Comparison of ENCODE assay signal across 16 cellular contexts in genomic region chr15:40825661-40826088, GRCh38. TPM values are rescaled to one million over a fixed set of nuclear protein-coding genes. Genes with fewer than 3 reads are reported as not detected.
DNase-seq lines count a peak whose midpoint lies in the region; ATAC-seq and TF ChIP-seq lines count a peak whose summit lies in the region.
"Had no signal": no experiment of that assay in that cellular context is flagged by ENCODE, and none has a peak within 500 bp of the region (broad histone marks: within the 10 kb centered on the region; RNA-seq: fewer than 3 reads in every experiment).

No MANE protein-coding gene starts in this region.

- peak overlapping the region; percentile 87 for H3K27ac ChIP-seq in PC-3 (ENCODE audit: low read length)
- no peak overlapping the region for H3K27ac ChIP-seq in trophoblast cell (ENCODE audit: low read depth, low read length)
- H3K27ac ChIP-seq: heart left ventricle, KMS-11 had no signal

- H3K79me2 ChIP-seq in PC-3 (ENCODE audit: low read length), result no peaks in the 10 kb centered on the region
- no peaks in the 10 kb centered on the region for H3K79me2 ChIP-seq in trophoblast cell (ENCODE audit: control insufficient read depth, insufficient read depth, low read length, poor library complexity)

- DNase-seq in EH (ENCODE audit: low read depth) (peak; percentile 55), PC-3 (peak; percentile 81), fibroblast of peridontal ligament (ENCODE audit: extremely low read depth) (peak; percentile 23), trophoblast cell (peak; percentile 98), DMS79 (lab: John Stamatoyannopoulos, UW) (no peak), NK-92 (lab: John Stamatoyannopoulos, UW; ENCODE audit: unreplicated experiment) (no peak), NCI-H345 treated with DMSO at 0.1 percent for 48 hours (lab: John Stamatoyannopoulos, UW; ENCODE audit: unreplicated experiment) (no peak)
- DNase-seq: activated naive CD8-positive, alpha-beta T cell treated with anti-CD3 and anti-CD28 coated beads, Interleukin-2, amount 10 ng/mL, durations not matched to agents 7 days and 5 days; heart left ventricle; midbrain; NCI-H2171 had no signal

- H3K4me3 ChIP-seq in PC-3 (ENCODE audit: low read length) (peak overlapping the region; percentile 7; the same call in 1 of the 2 replicates), trophoblast cell (ENCODE audit: low read depth, low read length) (no peak overlapping the region)
- H3K4me3 ChIP-seq: HAP-1, heart left ventricle had no signal

- H3K23ac ChIP-seq in trophoblast cell (ENCODE audit: low read length), result no peak overlapping the region

- H3K4me2 ChIP-seq in PC-3 (ENCODE audit: low read length) (peak overlapping the region; percentile 59), trophoblast cell (ENCODE audit: low read length) (no peak overlapping the region)
- H3K4me2 ChIP-seq: KMS-11 had no signal

- H3K9me2 ChIP-seq in PC-3 (replicated peaks; ENCODE audit: low read length), result no peaks in the 10 kb centered on the region

- no peak overlapping the region for H4K91ac ChIP-seq in trophoblast cell (ENCODE audit: low read depth, low read length)

- no peak overlapping the region for H3K4ac ChIP-seq in trophoblast cell (ENCODE audit: low read depth, low read length)

- no peak for TF ChIP-seq CTCF in PC-3 (conservative IDR thresholded peaks at IDR 0.05; ENCODE audit: low read depth, low read length)

- no CpG with 5 or more reads among the region's 2 CpGs for WGBS in trophoblast cell (ENCODE audit: extremely low coverage, insufficient coverage, insufficient read length)

- H3K4me1 ChIP-seq in PC-3 (ENCODE audit: insufficient read depth, low read length) (peaks cover 40% of the 10 kb centered on the region), trophoblast cell (ENCODE audit: control insufficient read depth in 1 of 2, insufficient read depth in 2 of 2, low read length in 2 of 2) (peaks cover 5 to 7% of the 10 kb centered on the region in 2 experiments)
- H3K4me1 ChIP-seq: HAP-1, heart left ventricle had no signal

- H3K9ac ChIP-seq in PC-3 (ENCODE audit: low read length) (peak overlapping the region; percentile 39; the same call in 1 of the 2 replicates), trophoblast cell (ENCODE audit: low read length) (no peak overlapping the region)
- H3K9ac ChIP-seq: KMS-11 had no signal

- CTCF ChIA-PET in PC-3 (lab: Charles Lee), result no interaction called here

- no TSS peak for BruUV-seq in PC-3 (replicated peaks; lab: Mats Ljungman, UMichigan)

- no peak overlapping the region for H2BK12ac ChIP-seq in trophoblast cell (ENCODE audit: low read length)

- H2BK5ac ChIP-seq in trophoblast cell (ENCODE audit: low read depth, low read length, poor library complexity), result no peak overlapping the region

- H2BK120ac ChIP-seq in trophoblast cell (ENCODE audit: insufficient read depth, low read length, poor library complexity), result peak overlapping the region; percentile 13

- no peak overlapping the region for H4K8ac ChIP-seq in trophoblast cell (ENCODE audit: low read depth, low read length)

- POLR2A ChIA-PET in PC-3 (lab: Charles Lee; ENCODE audit: unreplicated experiment), result no interaction called here

- no peak overlapping the region for H3K18ac ChIP-seq in trophoblast cell (ENCODE audit: low read length)

- H3K9me3 ChIP-seq in PC-3 (ENCODE audit: low read length), result no peaks in the 10 kb centered on the region
- no peaks in the 10 kb centered on the region for H3K9me3 ChIP-seq in trophoblast cell (ENCODE audit: insufficient read depth, low read depth, low read length)
- H3K9me3 ChIP-seq: HAP-1, heart left ventricle had no signal

- no peaks in the 10 kb centered on the region for H4K20me1 ChIP-seq in PC-3 (ENCODE audit: low read length)

- no peak overlapping the region for H4K12ac ChIP-seq in trophoblast cell (ENCODE audit: low read depth, low read length)

- ATAC-seq in PC-3 (peak; percentile 36), HG02970 (IDR thresholded peaks at IDR 0.05; ENCODE audit: low FRiP score, unreplicated experiment) (no peak)
- ATAC-seq: heart left ventricle had no signal

- H3K36me3 ChIP-seq in PC-3 (ENCODE audit: low read depth, low read length) (no peaks in the 10 kb centered on the region), trophoblast cell (ENCODE audit: control insufficient read depth in 1 of 2, insufficient read depth in 2 of 2, low read length in 2 of 2) (no peaks in the 10 kb centered on the region)
- H3K36me3 ChIP-seq: HAP-1, heart left ventricle had no signal

- H2AK5ac ChIP-seq in trophoblast cell (ENCODE audit: low read length), result no peak overlapping the region

- H3F3A ChIP-seq in PC-3 (ENCODE audit: low read length, unreplicated experiment), result peaks cover 3% of the 10 kb centered on the region

- H2AFZ ChIP-seq in PC-3 (ENCODE audit: low read length), result no peak overlapping the region
- no peak overlapping the region for H2AFZ ChIP-seq in trophoblast cell (ENCODE audit: insufficient read depth, low read length, poor library complexity)

- intact Hi-C loops in PC-3 (cut with micrococcal nuclease), result no loop called here

- no peak overlapping the region for H3K14ac ChIP-seq in trophoblast cell (ENCODE audit: low read length)

- no peaks in the 10 kb centered on the region for H3K79me1 ChIP-seq in trophoblast cell (ENCODE audit: low read length)

- H3K27me3 ChIP-seq in PC-3 (ENCODE audit: low read length), result no peaks in the 10 kb centered on the region
- H3K27me3 ChIP-seq in trophoblast cell (ENCODE audit: insufficient read depth, low read length), result no peaks in the 10 kb centered on the region

RNA-seq across cellular contexts. Expression of gene PPP1R14D, which starts 2.8 kb away (rescaled TPM):
- total RNA-seq in PC-3 (2014; rRNA removed), result 0.33 TPM in 1 of 2 replicates, not detected in the other
- polyA plus RNA-seq in trophoblast cell (2013), result not detected in 2 replicates
- total RNA-seq: activated naive CD8-positive, alpha-beta T cell treated with anti-CD3 and anti-CD28 coated beads, Interleukin-2, amount 10 ng/mL, durations not matched to agents 7 days and 5 days; dermis microvascular lymphatic vessel endothelial cell; heart left ventricle; pulmonary artery endothelial cell had no signal
- polyA plus RNA-seq: heart left ventricle had no signal

RNA-seq across cellular contexts. Expression of gene SPINT1, which starts 18.2 kb away (rescaled TPM):
- 177 and 244 TPM in 2 replicates for total RNA-seq in PC-3 (2014; rRNA removed)
- polyA plus RNA-seq in trophoblast cell (2013), result 168 and 177 TPM in 2 replicates

RNA-seq across cellular contexts. Expression of gene DNAJC17, which starts 18.4 kb away (rescaled TPM):
- 51.2 and 53.3 TPM in 2 replicates for total RNA-seq in PC-3 (2014; rRNA removed)
- polyA plus RNA-seq in trophoblast cell (2013), result 42.8 and 44.7 TPM in 2 replicates

RNA-seq across cellular contexts. Expression of gene ZFYVE19, which starts 18.8 kb away (rescaled TPM):
- total RNA-seq in PC-3 (2014; rRNA removed), result 32.3 and 39.6 TPM in 2 replicates
- polyA plus RNA-seq in trophoblast cell (2013), result 13.1 and 14.9 TPM in 2 replicates

RNA-seq across cellular contexts. Expression of gene RHOV, which starts 48.4 kb away (rescaled TPM):
- 39.5 and 52.2 TPM in 2 replicates for total RNA-seq in PC-3 (2014; rRNA removed)
- polyA plus RNA-seq in trophoblast cell (2013), result 2.3 and 2.7 TPM in 2 replicates
- total RNA-seq: activated naive CD8-positive, alpha-beta T cell treated with anti-CD3 and anti-CD28 coated beads, Interleukin-2, amount 10 ng/mL, durations not matched to agents 7 days and 5 days; heart left ventricle; pulmonary artery endothelial cell had no signal
- polyA plus RNA-seq: heart left ventricle had no signal

Comparison
In these comparisons a context has a peak if more than half of its experiments do, and no peak if none do; other contexts are left out.
1. DNase-seq: peak in EH (single experiment), PC-3 (single experiment), fibroblast of peridontal ligament (single experiment) and trophoblast cell (2 of 2); none in DMS79 (single experiment), NK-92 (single experiment) and NCI-H345 treated with DMSO at 0.1 percent for 48 hours (single experiment).